Comparison of ENCODE assay signal across 9 cellular contexts in the genomic region with DNA sequence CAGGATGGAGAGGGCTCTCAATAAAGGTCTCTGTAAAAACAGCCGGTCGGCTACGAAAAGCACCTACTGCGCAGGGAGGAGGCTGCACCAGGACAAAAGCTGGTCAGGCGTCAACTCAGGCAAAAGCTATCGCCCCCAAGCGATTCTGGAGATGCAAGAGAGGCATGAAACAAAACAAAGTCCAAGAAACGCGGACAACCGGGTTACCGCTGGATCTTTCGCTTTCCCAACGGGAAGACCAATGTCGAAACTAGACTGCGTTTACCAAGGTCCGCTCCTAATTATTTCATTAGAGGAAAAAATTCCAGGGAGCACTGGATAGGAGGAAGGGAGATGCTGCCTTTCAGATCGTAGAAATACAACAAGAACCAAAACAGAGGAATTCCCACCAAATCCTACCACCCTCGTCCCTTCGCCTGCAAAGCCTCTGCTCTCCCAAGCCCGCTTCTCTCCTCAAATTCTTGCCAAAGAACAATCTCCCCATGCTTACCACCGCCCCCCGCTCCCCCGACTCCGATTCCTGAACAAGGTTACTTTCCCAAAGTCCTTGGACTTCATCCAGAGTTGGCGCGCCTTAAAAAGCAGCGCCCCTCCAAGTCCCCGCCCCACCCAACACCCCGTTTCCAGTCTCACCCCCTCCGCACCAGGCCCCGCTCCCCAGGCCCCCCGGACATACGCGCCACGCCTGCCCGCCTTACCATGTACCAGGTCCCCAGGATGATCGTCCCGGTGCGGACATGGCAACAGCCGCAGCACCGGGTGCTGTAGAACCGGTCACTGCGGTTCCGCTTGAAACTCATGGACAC. TPM values are rescaled to one million over a fixed set of nuclear protein-coding genes. Genes with fewer than 3 reads are reported as not detected.
DNase-seq lines count a peak whose midpoint lies in the region; ATAC-seq, FAIRE-seq and TF ChIP-seq lines count a peak whose summit lies in the region.
"Had no signal": no experiment of that assay in that cellular context is flagged by ENCODE, and none has a peak within 500 bp of the region (broad histone marks: within the 10 kb centered on the region; RNA-seq: fewer than 3 reads in every experiment).

No MANE protein-coding gene starts in this region.

- H3K27me3 ChIP-seq in SK-N-SH (ENCODE audit: insufficient read depth) (no peaks in the 10 kb centered on the region), smooth muscle cell (ENCODE audit: low read depth) (no peaks in the 10 kb centered on the region)

- peak overlapping the region; percentile 94 to 98 for H3K27ac ChIP-seq in SK-N-SH (ENCODE audit: low read depth in 2 of 2, low read length in 1 of 2)
- peak overlapping the region; percentile 99 to 100 for H3K27ac ChIP-seq in kidney (ENCODE audit: low read depth in 2 of 2, low read length in 2 of 2)
- peak overlapping the region; percentile 99 for H3K27ac ChIP-seq in smooth muscle cell (ENCODE audit: low read depth)

- H4K20me1 ChIP-seq in SK-N-SH (ENCODE audit: insufficient read depth) (peaks cover 31% of the 10 kb centered on the region), smooth muscle cell (ENCODE audit: low read depth) (peaks cover 45% of the 10 kb centered on the region)

- intact Hi-C loops in kidney (cut with DNase I), result no loop called here

- CTCF ChIA-PET in SK-N-SH (lab: Yijun Ruan, JAX), result interaction anchor here (1.0 to 6.3 kb wide), 8 partner anchors 8 to 46 kb away, joined by 3 to 54 read pairs (median 4); partner anchors contain the start of gene MATN3

- TF ChIP-seq RAD21 in SK-N-SH (IDR thresholded peaks at IDR 0.05; ENCODE audit: low read length), result peak; percentile 43; the same call in 1 of the 2 replicates

- FAIRE-seq in kidney (lab: Jason Lieb, UNC), result no peak

- no peak for TF ChIP-seq EP300 in SK-N-SH (IDR thresholded peaks at IDR 0.05; ENCODE audit: borderline replicate concordance in 1 of 2, low read depth in 1 of 2, low read length in 1 of 2)

- H3K4me3 Mint-ChIP-seq in chondrocyte (ENCODE audit: unreplicated experiment), result no peak overlapping the region
- H3K4me3 Mint-ChIP-seq: mesothelial cell of epicardium had no signal

- H3K79me2 ChIP-seq in SK-N-SH (ENCODE audit: insufficient read depth) (peaks cover 62% of the 10 kb centered on the region), smooth muscle cell (ENCODE audit: low read depth) (peaks cover 51% of the 10 kb centered on the region)

- H3K27ac Mint-ChIP-seq in chondrocyte (ENCODE audit: unreplicated experiment), result no peak overlapping the region
- H3K27ac Mint-ChIP-seq: mesothelial cell of epicardium had no signal

- no peaks in the 10 kb centered on the region for H3K27me3 Mint-ChIP-seq in chondrocyte (ENCODE audit: low read depth)

- WGBS in SK-N-SH (ENCODE audit: low lambda C conversion rate), result 1% methylated on average over 42 of the region's 44 CpGs
- under 1% methylated on average over 44 of the region's 44 CpGs for WGBS in smooth muscle cell (ENCODE audit: low lambda C conversion rate)

- POLR2A ChIA-PET in SK-N-SH (lab: Yijun Ruan, JAX), result interaction anchor here (0.7 to 3.1 kb wide), 13 partner anchors 8 to 171 kb away, joined by 3 to 30 read pairs (median 4); partner anchors contain the start of genes MATN3 and WDR35

- H3K4me2 ChIP-seq in SK-N-SH (peak overlapping the region; percentile 72), smooth muscle cell (peak overlapping the region; percentile 83)

- H3F3A ChIP-seq in SK-N-SH (replicated peaks; ENCODE audit: insufficient read depth) (peaks cover 3% of the 10 kb centered on the region), smooth muscle cell (ENCODE audit: low read depth) (peaks cover 7% of the 10 kb centered on the region)

- H3K9me3 ChIP-seq in SK-N-SH (no peaks in the 10 kb centered on the region), kidney (ENCODE audit: control insufficient read depth in 1 of 2, low read length in 2 of 2) (no peaks in the 10 kb centered on the region), smooth muscle cell (replicated peaks; ENCODE audit: low read depth) (no peaks in the 10 kb centered on the region)

- no peaks in the 10 kb centered on the region for H3K9me2 ChIP-seq in SK-N-SH

- H3K4me3 ChIP-seq in SK-N-SH (ENCODE audit: low read depth in 2 of 2, low read length in 1 of 2) (peak overlapping the region; percentile 72 to 99), kidney (ENCODE audit: low read length in 2 of 2) (peak overlapping the region; percentile 93 to 100), smooth muscle cell (peak overlapping the region; percentile 74)

- TF ChIP-seq CTCF in SK-N-SH (IDR thresholded peaks at IDR 0.05) (peak; percentile 39), chondrocyte (IDR thresholded peaks at IDR 0.05) (peak; percentile 63), kidney (IDR thresholded peaks at IDR 0.05; ENCODE audit: borderline replicate concordance, extremely low read depth, insufficient read depth) (no peak), smooth muscle cell (IDR thresholded peaks at IDR 0.05; ENCODE audit: borderline replicate concordance, insufficient read depth, poor library complexity, severe bottlenecking) (no peak)

- H3K36me3 ChIP-seq in SK-N-SH (replicated peaks in 1 of 2; ENCODE audit: control insufficient read depth in 1 of 2, insufficient read depth in 2 of 2, low read length in 1 of 2), result no peaks in the 10 kb centered on the region
- no peaks in the 10 kb centered on the region for H3K36me3 ChIP-seq in kidney (ENCODE audit: control insufficient read depth in 1 of 2, insufficient read depth in 2 of 2, low read length in 2 of 2)
- no peaks in the 10 kb centered on the region for H3K36me3 ChIP-seq in smooth muscle cell (ENCODE audit: low read depth)

- H3K4me1 ChIP-seq in SK-N-SH (ENCODE audit: control insufficient read depth in 1 of 2, insufficient read depth in 2 of 2, low read depth in 1 of 2, low read length in 1 of 2) (peaks cover 11 to 34% of the 10 kb centered on the region in 2 experiments; a peak in 3 of 4 replicates), kidney (ENCODE audit: control insufficient read depth in 1 of 2, insufficient read depth in 1 of 2, low read depth in 1 of 2, low read length in 2 of 2) (peaks cover 4 to 7% of the 10 kb centered on the region in 2 donors), smooth muscle cell (ENCODE audit: low read depth) (peaks cover 21% of the 10 kb centered on the region)

- peak; percentile 39 for DNase-seq in GM03348 (ENCODE audit: low spot score)
- peak in 67 of 76 experiments; percentile 5 to 62 (median 35) for DNase-seq in HUDEP-2 (lab: John Stamatoyannopoulos, UW; ENCODE audit: unreplicated experiment in 76 of 76)
- DNase-seq in SK-N-SH, result peak; percentile 54
- no peak for DNase-seq in chondrocyte (ENCODE audit: low spot score)
- peak; percentile 70 for DNase-seq in kidney
- DNase-seq in smooth muscle cell (lab: John Stamatoyannopoulos, UW; ENCODE audit: unreplicated experiment), result no peak
- no peak for DNase-seq in NK-92 (lab: John Stamatoyannopoulos, UW; ENCODE audit: unreplicated experiment)

- H3K4me1 Mint-ChIP-seq in chondrocyte (ENCODE audit: low read depth), result peaks cover 27% of the 10 kb centered on the region

- H3K9me3 Mint-ChIP-seq in chondrocyte (ENCODE audit: low read depth), result no peaks in the 10 kb centered on the region
- H3K9me3 Mint-ChIP-seq: mesothelial cell of epicardium had no signal

- H3K36me3 Mint-ChIP-seq in chondrocyte (ENCODE audit: low read depth), result no peaks in the 10 kb centered on the region
- H3K36me3 Mint-ChIP-seq: mesothelial cell of epicardium had no signal

- H3K9ac ChIP-seq in SK-N-SH, result peak overlapping the region; percentile 85
- peak overlapping the region; percentile 95 to 97 for H3K9ac ChIP-seq in kidney (ENCODE audit: low read length in 2 of 2)
- H3K9ac ChIP-seq in smooth muscle cell (ENCODE audit: low read depth), result peak overlapping the region; percentile 97

- ATAC-seq in GM21526 (IDR thresholded peaks at IDR 0.05; ENCODE audit: low FRiP score, unreplicated experiment), result peak; percentile 23

- 0 out of 2 replicates have a peak overlapping the region, but pooled peaks have one; percentile 64 for H2AFZ ChIP-seq in SK-N-SH (ENCODE audit: low read depth)
- peak overlapping the region; percentile 8 for H2AFZ ChIP-seq in smooth muscle cell (ENCODE audit: low read depth)

TF ChIP-seq in SK-N-SH, 30 proteins besides CTCF, POLR2A, EP300 and RAD21 (continues in another document):
- TF ChIP-seq MAX (IDR thresholded peaks at IDR 0.05; ENCODE audit: low read depth), result peak; percentile 49; the same call in 1 of the 2 replicates
- TF ChIP-seq NRF1 (IDR thresholded peaks at IDR 0.05; ENCODE audit: low read depth, low read length), result no peak
- TF ChIP-seq TEAD4 (IDR thresholded peaks at IDR 0.05; ENCODE audit: borderline replicate concordance, insufficient read depth), result no peak
- TF ChIP-seq USF2 (IDR thresholded peaks at IDR 0.05; ENCODE audit: borderline replicate concordance, low read depth, low read length), result no peak

RNA-seq across cellular contexts. Expression of gene LAPTM4A, which starts 0.5 kb away (rescaled TPM):
- 306 and 350 TPM in 2 replicates for polyA plus RNA-seq in SK-N-SH (2012; rRNA removed)
- polyA plus RNA-seq in SK-N-SH (2012; cell fraction: cytosol; rRNA removed), result 391 and 431 TPM in 2 replicates
- polyA plus RNA-seq in SK-N-SH (2012; cell fraction: nucleus; rRNA removed), result 69.8 and 155 TPM in 2 replicates
- 361 to 405 TPM (median 404 TPM) in 3 replicates for total RNA-seq in chondrocyte
- total RNA-seq in kidney, result 330 TPM
- polyA plus RNA-seq in kidney (ENCODE audit: insufficient read depth, low read depth, low replicate concordance), result 365 TPM
- total RNA-seq in smooth muscle cell, result 423 and 431 TPM in 2 replicates
- polyA plus RNA-seq in smooth muscle cell, result 466 and 476 TPM in 2 replicates

RNA-seq across cellular contexts. Expression of gene MATN3, which starts 38.4 kb away (rescaled TPM):
- 4.0 and 5.9 TPM in 2 replicates for polyA plus RNA-seq in SK-N-SH (2012; rRNA removed)
- 7.1 and 8.9 TPM in 2 replicates for polyA plus RNA-seq in SK-N-SH (2012; cell fraction: cytosol; rRNA removed)
- polyA plus RNA-seq in SK-N-SH (2012; cell fraction: nucleus; rRNA removed), result 3.6 and 5.5 TPM in 2 replicates
- total RNA-seq in chondrocyte, result 17.0 to 17.7 TPM (median 17.0 TPM) in 3 replicates
- total RNA-seq in kidney, result 5.0 TPM
- polyA plus RNA-seq in kidney (ENCODE audit: insufficient read depth, low read depth, low replicate concordance), result 2.3 TPM
- 5.1 and 5.6 TPM in 2 replicates for total RNA-seq in smooth muscle cell
- 7.4 and 12.9 TPM in 2 replicates for polyA plus RNA-seq in smooth muscle cell

Comparison
In these comparisons a context has a peak if more than half of its experiments do, and no peak if none do; other contexts are left out.
1. DNase-seq: peak in GM03348 (single experiment), HUDEP-2 (67 of 76), SK-N-SH (single experiment) and kidney (single experiment); none in chondrocyte (single experiment), smooth muscle cell (single experiment) and NK-92 (single experiment).
2. CTCF ChIP-seq: peak in SK-N-SH (single experiment) and chondrocyte (single experiment); none in kidney (single experiment) and smooth muscle cell (single experiment).
3. Peak in every context shown above with its lines, with median percentiles within 50 percentile points of each other: H3K27ac ChIP-seq, H3K4me3 ChIP-seq and H3K9ac ChIP-seq.